ENCODE assay signal across 11 cellular contexts in genomic region chr10:114110174-114110972, GRCh38.
DNase-seq lines count a peak whose midpoint lies in the region; ATAC-seq and TF ChIP-seq lines count a peak whose summit lies in the region.
"Had no signal": no experiment of that assay in that cellular context is flagged by ENCODE, and none has a peak within 500 bp of the region (broad histone marks: within the 10 kb centered on the region; RNA-seq: fewer than 3 reads in every experiment).

No MANE protein-coding gene starts in this region.

- DNase-seq in BJ (ENCODE audit: low read depth), result no peak
- peak; percentile 38 for DNase-seq in HEK293T (ENCODE audit: extremely low spot score)
- DNase-seq in left colon, result no peak
- no peak for DNase-seq in NOMO-1 treated with DMSO at 0.1 percent for 48 hours (lab: John Stamatoyannopoulos, UW; ENCODE audit: unreplicated experiment)
- DNase-seq in tibial nerve (ENCODE audit: low spot score in 2 of 2), result no peak
- no peak for DNase-seq in hepatic stellate cell (ENCODE audit: low spot score)
- DNase-seq: activated naive CD8-positive, alpha-beta T cell treated with anti-CD3 and anti-CD28 coated beads, Interleukin-2, amount 50 U/mL, for 24 hours; NCI-H2227 treated with DMSO at 0.1 percent for 48 hours; uterus had no signal

- no peaks in the 10 kb centered on the region for H3K4me1 Mint-ChIP-seq in activated T-helper 17 cell treated with anti-CD3 and anti-CD28 coated beads, Interleukin-2, amount 50 U/mL, for 72 hours
- H3K4me1 Mint-ChIP-seq: activated naive CD8-positive, alpha-beta T cell treated with anti-CD3 and anti-CD28 coated beads, Interleukin-2, amount 50 U/mL, for 24 hours had no signal

- H3K27me3 ChIP-seq in BJ (ENCODE audit: control insufficient read depth, insufficient read depth, low read length) (peaks cover 1% of the 10 kb centered on the region; the same call in 1 of the 2 replicates), tibial nerve (no peaks in the 10 kb centered on the region)
- H3K27me3 ChIP-seq: uterus had no signal

- TF ChIP-seq EP300 in tibial nerve (IDR thresholded peaks at IDR 0.05), result no peak

- ATAC-seq in left colon, result peak; percentile 65
- ATAC-seq in activated T-helper 17 cell treated with anti-CD3 and anti-CD28 coated beads, Interleukin-2, amount 50 U/mL, for 72 hours (replicated peaks), result no peak
- ATAC-seq: activated naive CD8-positive, alpha-beta T cell treated with anti-CD3 and anti-CD28 coated beads, Interleukin-2, amount 50 U/mL, for 24 hours had no signal

- CTCF ChIA-PET in BJ (lab: Yijun Ruan, JAX) (interaction anchor here (0.7 to 15.7 kb wide), 5 partner anchors 8 to 406 kb away, joined by 3 to 192 read pairs (median 3); no protein-coding TSS in a partner anchor), HEK293T (lab: Yijun Ruan, JAX) (interaction anchor here (0.6 kb wide), 1 partner anchor 421 kb away, joined by 4 read pairs; no protein-coding TSS in a partner anchor)

- 73 to 78% methylated on average over 5 of the region's 5 CpGs for WGBS in tibial nerve, 2 donors

- H3K36me3 ChIP-seq in BJ (ENCODE audit: control insufficient read depth, insufficient read depth, low read length) (no peaks in the 10 kb centered on the region), tibial nerve (no peaks in the 10 kb centered on the region)
- H3K36me3 ChIP-seq: uterus had no signal

- H3K4me3 ChIP-seq in BJ (ENCODE audit: low read depth, low read length) (no peak overlapping the region), tibial nerve (no peak overlapping the region)
- H3K4me3 ChIP-seq: uterus had no signal

- TF ChIP-seq POLR2A in tibial nerve (IDR thresholded peaks at IDR 0.05), result no peak

- peak; percentile 28; the same call in 1 of the 2 replicates for TF ChIP-seq CTCF in BJ (IDR thresholded peaks at IDR 0.05; ENCODE audit: insufficient read depth, low read depth, low read length)
- TF ChIP-seq CTCF in VCaP (conservative IDR thresholded peaks at IDR 0.05), result peak; percentile 60
- no peak for TF ChIP-seq CTCF in tibial nerve (IDR thresholded peaks at IDR 0.05)

- H3K27ac Mint-ChIP-seq in activated T-helper 17 cell treated with anti-CD3 and anti-CD28 coated beads, Interleukin-2, amount 50 U/mL, for 72 hours, result no peak overlapping the region
- H3K27ac Mint-ChIP-seq: activated naive CD8-positive, alpha-beta T cell treated with anti-CD3 and anti-CD28 coated beads, Interleukin-2, amount 50 U/mL, for 24 hours had no signal

- H3K4me3 Mint-ChIP-seq in activated T-helper 17 cell treated with anti-CD3 and anti-CD28 coated beads, Interleukin-2, amount 50 U/mL, for 72 hours, result no peak overlapping the region
- H3K4me3 Mint-ChIP-seq: activated naive CD8-positive, alpha-beta T cell treated with anti-CD3 and anti-CD28 coated beads, Interleukin-2, amount 50 U/mL, for 24 hours had no signal

- H3K9me3 Mint-ChIP-seq in activated T-helper 17 cell treated with anti-CD3 and anti-CD28 coated beads, Interleukin-2, amount 50 U/mL, for 72 hours, result no peaks in the 10 kb centered on the region
- H3K9me3 Mint-ChIP-seq: activated naive CD8-positive, alpha-beta T cell treated with anti-CD3 and anti-CD28 coated beads, Interleukin-2, amount 50 U/mL, for 24 hours had no signal

- intact Hi-C loops in left colon (cut with DNase I, micrococcal nuclease), result no loop called here

- H3K36me3 Mint-ChIP-seq in activated T-helper 17 cell treated with anti-CD3 and anti-CD28 coated beads, Interleukin-2, amount 50 U/mL, for 72 hours (ENCODE audit: low read depth), result no peaks in the 10 kb centered on the region

- POLR2A ChIA-PET in BJ (lab: Charles Lee), result no interaction called here
- POLR2A ChIA-PET in HEK293T (lab: Yijun Ruan, JAX), result no interaction called here

- H3K9me3 ChIP-seq in tibial nerve, result no peaks in the 10 kb centered on the region
- H3K9me3 ChIP-seq: uterus had no signal

- H3K27ac ChIP-seq in VCaP (no peak overlapping the region), tibial nerve (no peak overlapping the region)
- H3K27ac ChIP-seq: uterus had no signal

- peaks cover 8% of the 10 kb centered on the region for H3K27me3 Mint-ChIP-seq in activated T-helper 17 cell treated with anti-CD3 and anti-CD28 coated beads, Interleukin-2, amount 50 U/mL, for 72 hours

- H3K4me1 ChIP-seq in tibial nerve, result no peaks in the 10 kb centered on the region
- H3K4me1 ChIP-seq: uterus had no signal

TF ChIP-seq in HEK293T, 16 proteins besides CTCF, POLR2A, EP300 and RAD21:
- TF ChIP-seq CTBP1 (IDR thresholded peaks at IDR 0.05; ENCODE audit: borderline replicate concordance) (no peak), FOXM1 (IDR thresholded peaks at IDR 0.05; ENCODE audit: borderline replicate concordance) (no peak), ARNT (IDR thresholded peaks at IDR 0.05) (no peak)

Comparison
In these comparisons a context has a peak if more than half of its experiments do, and no peak if none do; other contexts are left out.
1. CTCF ChIP-seq: peak in BJ (single experiment) and VCaP (single experiment); none in tibial nerve (0 of 5).